ENCODE assay signal across 24 cellular contexts in the genomic region with DNA sequence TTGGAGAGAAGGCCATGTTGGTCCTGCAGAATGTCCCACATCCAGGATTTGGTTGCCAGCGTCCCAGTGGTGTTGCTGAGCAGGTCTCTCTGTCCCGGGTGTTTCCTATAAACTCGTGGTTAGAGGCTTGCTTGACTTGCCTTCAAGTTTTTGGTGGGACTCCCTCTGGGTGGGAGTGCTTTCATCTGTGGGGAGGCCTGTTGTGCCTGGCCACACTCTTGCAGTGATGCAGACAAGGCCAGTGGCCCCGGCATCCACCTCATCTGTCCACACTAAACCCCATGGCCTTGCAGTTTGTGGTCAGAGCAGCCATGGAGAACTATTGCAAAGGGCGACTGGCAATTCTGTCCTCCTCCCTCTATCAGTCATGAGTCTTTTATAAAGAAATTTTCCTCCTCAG.
"Had no signal": no experiment of that assay in that cellular context is flagged by ENCODE, and none has a peak within 500 bp of the region (broad histone marks: within the 10 kb centered on the region; RNA-seq: fewer than 3 reads in every experiment).

No MANE protein-coding gene starts in this region.

- H3K36me3 Mint-ChIP-seq: natural killer cell treated with Interleukin-12 subunit alpha and Interleukin-12 subunit beta and Interleukin-15 and Interleukin-18, amount 100 ng/mL, for 72 hours had no signal

- H3K4me1 Mint-ChIP-seq: endodermal cell, immature natural killer cell, WTC11 had no signal

- H3K9me3 Mint-ChIP-seq: activated naive CD4-positive, alpha-beta T cell treated with anti-CD3 and anti-CD28 coated beads for 36 hours; endodermal cell; immature natural killer cell; natural killer cell treated with Interleukin-12 subunit alpha and Interleukin-12 subunit beta and Interleukin-15 and Interleukin-18, amount 100 ng/mL, for 72 hours; WTC11 had no signal

- H3K27ac Mint-ChIP-seq: activated naive CD4-positive, alpha-beta T cell treated with anti-CD3 and anti-CD28 coated beads for 36 hours; endodermal cell; immature natural killer cell; natural killer cell treated with Interleukin-12 subunit alpha and Interleukin-12 subunit beta and Interleukin-15 and Interleukin-18, amount 100 ng/mL, for 72 hours; T-helper 17 cell; WTC11 had no signal

- H3K4me3 Mint-ChIP-seq: activated naive CD4-positive, alpha-beta T cell treated with anti-CD3 and anti-CD28 coated beads for 36 hours; endodermal cell; immature natural killer cell; natural killer cell treated with Interleukin-12 subunit alpha and Interleukin-12 subunit beta and Interleukin-15 and Interleukin-18, amount 100 ng/mL, for 72 hours; T-helper 17 cell; WTC11 had no signal

- DNase-seq: activated CD4-positive, alpha-beta T cell treated with anti-CD3 and anti-CD28 coated beads, Interleukin-2, amount 50 U/mL, for 1 hour; activated naive CD4-positive, alpha-beta T cell treated with anti-CD3 and anti-CD28 coated beads for 36 hours; amniotic stem cell; caudate nucleus; endodermal cell; foreskin fibroblast; hypothalamus; immature natural killer cell; mesendoderm; SK-N-SH; stimulated activated CD4-positive, alpha-beta T cell treated with anti-CD3 and anti-CD28 coated beads, Interleukin-12 subunit alpha, Interleukin-12 subunit beta, amount 100 ng/mL, for 4 hours; stimulated activated CD4-positive, alpha-beta T cell treated with anti-CD3 and anti-CD28 coated beads, Interleukin-4, amount 100 ng/mL, for 1 hour; stimulated activated naive CD8-positive, alpha-beta T cell treated with anti-CD3 and anti-CD28 coated beads, Interleukin-15, Interleukin-2, amounts not matched to agents 100 U/mL and 50 U/mL, for 24 hours; SW 1271; T-helper 17 cell; T1000; thyroid gland had no signal

- ATAC-seq: esophagus mucosa; heart left ventricle; left lung; mucosa of descending colon; natural killer cell treated with Interleukin-12 subunit alpha and Interleukin-12 subunit beta and Interleukin-15 and Interleukin-18, amount 100 ng/mL, for 72 hours; right lobe of liver; stimulated activated naive CD8-positive, alpha-beta T cell treated with anti-CD3 and anti-CD28 coated beads, Interleukin-15, Interleukin-2, amounts not matched to agents 100 U/mL and 50 U/mL, for 24 hours; T-helper 17 cell; WTC11 had no signal

- H3K27me3 Mint-ChIP-seq: natural killer cell treated with Interleukin-12 subunit alpha and Interleukin-12 subunit beta and Interleukin-15 and Interleukin-18, amount 100 ng/mL, for 72 hours; T-helper 17 cell had no signal
